In the genomic region with DNA sequence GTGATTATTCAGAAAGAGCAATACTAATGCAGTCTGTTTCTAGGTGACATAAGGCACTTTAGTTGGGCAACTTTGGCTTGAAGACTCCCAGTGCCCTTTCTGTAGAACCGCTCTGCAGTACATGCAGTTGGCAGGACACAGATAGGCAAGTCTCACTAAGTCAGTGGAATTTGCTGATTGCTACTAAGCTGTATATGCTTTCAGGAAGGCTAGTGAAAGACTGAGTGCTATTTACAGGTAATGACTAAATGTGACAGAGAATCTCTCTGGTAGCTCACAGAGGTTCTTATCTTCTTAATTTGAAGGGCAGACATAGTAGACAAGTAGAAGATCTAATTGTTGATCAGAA, we compare ENCODE assay signal across 18 cellular contexts.
DNase-seq lines count a peak whose midpoint lies in the region; ATAC-seq, FAIRE-seq and TF ChIP-seq lines count a peak whose summit lies in the region.
"Had no signal": no experiment of that assay in that cellular context is flagged by ENCODE, and none has a peak within 500 bp of the region (broad histone marks: within the 10 kb centered on the region; RNA-seq: fewer than 3 reads in every experiment).

No MANE protein-coding gene starts in this region.

- H2AFZ ChIP-seq in GM12878 (ENCODE audit: control insufficient read depth, low read depth, low read length) (no peak overlapping the region), osteoblast (ENCODE audit: low read length) (no peak overlapping the region)

- H3K27ac ChIP-seq in heart right ventricle (no peak overlapping the region), GM12878 (ENCODE audit: control insufficient read depth, insufficient read depth) (no peak overlapping the region), osteoblast (ENCODE audit: low read depth, low read length) (no peak overlapping the region), skeletal muscle tissue (ENCODE audit: low read depth, low read length) (peak overlapping the region; percentile 48)
- H3K27ac ChIP-seq: A549, C4-2B, HL-60 had no signal

- H3K79me2 ChIP-seq in GM12878 (ENCODE audit: control insufficient read depth, insufficient read depth, low read length) (no peaks in the 10 kb centered on the region), osteoblast (ENCODE audit: insufficient read depth, low read length) (no peaks in the 10 kb centered on the region)

- H3K4me2 ChIP-seq in GM12878 (ENCODE audit: control insufficient read depth, insufficient read depth) = no peak overlapping the region
- no peak overlapping the region for H3K4me2 ChIP-seq in osteoblast (ENCODE audit: insufficient read depth, low read length)
- H3K4me2 ChIP-seq: A549 had no signal

- H4K20me1 ChIP-seq in GM12878 (ENCODE audit: control insufficient read depth, insufficient read depth) (no peaks in the 10 kb centered on the region), osteoblast (ENCODE audit: insufficient read depth, low read length) (no peaks in the 10 kb centered on the region)

- in situ Hi-C loops in GM12878 (cut with MboI) = no loop called here

- H3K9me3 ChIP-seq in heart right ventricle = peaks cover 0 to 39% (median 20%) of the 10 kb centered on the region in 11 donors
- peaks cover 8% of the 10 kb centered on the region; the same call in 2 of the 3 replicates for H3K9me3 ChIP-seq in GM12878 (replicated peaks; ENCODE audit: control insufficient read depth, insufficient read depth, low read length)
- H3K9me3 ChIP-seq in osteoblast (ENCODE audit: low read depth, low read length) = no peaks in the 10 kb centered on the region
- peaks cover 0 to 10% (median 6%) of the 10 kb centered on the region in 3 donors for H3K9me3 ChIP-seq in skeletal muscle tissue (ENCODE audit: control insufficient read depth in 3 of 3, low read length in 3 of 3)
- H3K9me3 ChIP-seq: BE2C, HAP-1 had no signal

- no peak for TF ChIP-seq EP300 in GM12878 (IDR thresholded peaks at IDR 0.05; ENCODE audit: borderline replicate concordance in 1 of 2, control insufficient read depth in 1 of 2, low read depth in 2 of 2, low read length in 2 of 2)

- RAD21 ChIA-PET in GM12878 (lab: Charles Lee; ENCODE audit: unreplicated experiment) = no interaction called here

- TF ChIP-seq CTCF in heart right ventricle (IDR thresholded peaks at IDR 0.05) (no peak), GM12878 (IDR thresholded peaks at IDR 0.05 in 2 of 3, conservative IDR thresholded peaks at IDR 0.05 in 1 of 3; ENCODE audit: control insufficient read depth in 2 of 3, extremely low read depth in 1 of 3, insufficient read depth in 1 of 3, low read depth in 3 of 3, low read length in 3 of 3) (no peak), osteoblast (IDR thresholded peaks at IDR 0.05; ENCODE audit: extremely low read depth, low read depth, low read length) (no peak)

- H3K9ac ChIP-seq in GM12878 (ENCODE audit: control insufficient read depth, insufficient read depth, low read length) (no peak overlapping the region), skeletal muscle tissue (ENCODE audit: low read depth in 1 of 3, low read length in 3 of 3) (no peak overlapping the region)

- H3K4me3 ChIP-seq in heart right ventricle = no peak overlapping the region
- H3K4me3 ChIP-seq in GM12878 = no peak overlapping the region
- H3K4me3 ChIP-seq in osteoblast (ENCODE audit: insufficient read depth, low read length) = no peak overlapping the region
- no peak overlapping the region for H3K4me3 ChIP-seq in skeletal muscle tissue (ENCODE audit: low read length in 3 of 3)
- H3K4me3 ChIP-seq: A549, HAP-1 had no signal

- no peak for TF ChIP-seq RAD21 in GM12878 (IDR thresholded peaks at IDR 0.05; ENCODE audit: insufficient read depth, low read depth, low read length)

- H3K36me3 ChIP-seq in heart right ventricle = peaks cover 0 to 18% (median 0%) of the 10 kb centered on the region in 9 donors
- H3K36me3 ChIP-seq in GM12878 (ENCODE audit: control insufficient read depth in 2 of 2, insufficient read depth in 2 of 2, low read length in 1 of 2) = no peaks in the 10 kb centered on the region
- H3K36me3 ChIP-seq in osteoblast (ENCODE audit: insufficient read depth, low read length) = no peaks in the 10 kb centered on the region
- no peaks in the 10 kb centered on the region for H3K36me3 ChIP-seq in skeletal muscle tissue (ENCODE audit: control insufficient read depth in 3 of 3, insufficient read depth in 3 of 3, low read length in 3 of 3)
- H3K36me3 ChIP-seq: BE2C, HAP-1 had no signal

- CTCF ChIA-PET in GM12878 (lab: Yijun Ruan, JAX) = no interaction called here

- SMC1A ChIA-PET in GM12878 (lab: Charles Lee; ENCODE audit: uncharacterized antibody, unreplicated experiment) = interaction anchor here (1.0 to 1.6 kb wide), 2 partner anchors 55 to 253 kb away, joined by 3 read pairs; no protein-coding TSS in a partner anchor

- H3K4me1 ChIP-seq in heart right ventricle (peaks cover 0 to 14% (median 0%) of the 10 kb centered on the region in 9 donors), GM12878 (ENCODE audit: control insufficient read depth, insufficient read depth, low read length) (no peaks in the 10 kb centered on the region), osteoblast (ENCODE audit: insufficient read depth, low read length) (no peaks in the 10 kb centered on the region), skeletal muscle tissue (ENCODE audit: control insufficient read depth in 3 of 3, insufficient read depth in 3 of 3, low read length in 3 of 3) (peaks cover 13 to 24% (median 15%) of the 10 kb centered on the region in 3 donors)
- H3K4me1 ChIP-seq: A549, BE2C, HAP-1 had no signal

- peak; percentile 7 for FAIRE-seq in GM12878 (lab: Jason Lieb, UNC)
- FAIRE-seq: A549, GM12892, GM19239, H1 had no signal

- intact Hi-C loops in heart right ventricle (cut with DNase I) = no loop called here
- intact Hi-C loops in cardiac septum (cut with DNase I) = no loop called here
- intact Hi-C loops in GM12878 (cut with micrococcal nuclease; ENCODE audit: unreplicated experiment) = no loop called here

- no peaks in the 10 kb centered on the region for H3K27me3 ChIP-seq in heart right ventricle
- H3K27me3 ChIP-seq in GM12878 (replicated peaks in 1 of 2; ENCODE audit: control insufficient read depth in 2 of 2, insufficient read depth in 2 of 2, low read length in 1 of 2) = no peaks in the 10 kb centered on the region
- no peaks in the 10 kb centered on the region for H3K27me3 ChIP-seq in osteoblast (ENCODE audit: insufficient read depth, low read length)
- no peaks in the 10 kb centered on the region for H3K27me3 ChIP-seq in skeletal muscle tissue (ENCODE audit: control insufficient read depth in 3 of 3, insufficient read depth in 3 of 3, low read length in 3 of 3)
- H3K27me3 ChIP-seq: BE2C had no signal

- WGBS in heart right ventricle, 2 donors = 63 to 74% methylated on average over 1 of the region's 1 CpG
- WGBS in GM12878 (ENCODE audit: insufficient coverage, insufficient replicate concordance, low lambda C conversion rate, missing lambda C conversion rate) = 88% methylated on average over 1 of the region's 1 CpG

- no TSS peak for BruUV-seq in GM12878 (replicated peaks; lab: Mats Ljungman, UMichigan)

- DNase-seq in heart right ventricle = no peak
- DNase-seq in cardiac septum (ENCODE audit: low spot score) = no peak
- no peak for DNase-seq in GM12878 (ENCODE audit: low read depth, low spot score)
- peak; percentile 5 for DNase-seq in osteoblast (ENCODE audit: insufficient read length, low spot score, missing footprints)
- no peak for DNase-seq in globus pallidus (ENCODE audit: low spot score)
- DNase-seq: BE2C; CD4-positive, alpha-beta memory T cell; DMS79 had no signal

- no peak for TF ChIP-seq POLR2A in GM12878 (IDR thresholded peaks at IDR 0.05; ENCODE audit: low read depth, low read length)

- peak in 6 of 8 donors; percentile 27 to 92 (median 80) for ATAC-seq in heart right ventricle
- ATAC-seq in GM12878 = peak; percentile 38
- no peak for ATAC-seq in HG03469 (IDR thresholded peaks at IDR 0.05; ENCODE audit: unreplicated experiment)
- ATAC-seq in GM21528 (IDR thresholded peaks at IDR 0.05; ENCODE audit: low FRiP score, unreplicated experiment) = no peak
- ATAC-seq: A549 had no signal

- POLR2A ChIA-PET in GM12878 (lab: Charles Lee) = no interaction called here

TF ChIP-seq in GM12878, 131 proteins besides CTCF, POLR2A, EP300 and RAD21 (continues in another document):
- TF ChIP-seq CREB1 (IDR thresholded peaks at IDR 0.05; ENCODE audit: low read depth) = no peak
- TF ChIP-seq MYC (IDR thresholded peaks at IDR 0.05; ENCODE audit: insufficient read depth, insufficient read length, insufficient replicate concordance, low read length, severe bottlenecking) = no peak
- no peak for TF ChIP-seq NRF1 (conservative IDR thresholded peaks at IDR 0.05; ENCODE audit: low read depth, low read length)
- TF ChIP-seq RAD51 (IDR thresholded peaks at IDR 0.05) = no peak
- TF ChIP-seq, protein P1, sequence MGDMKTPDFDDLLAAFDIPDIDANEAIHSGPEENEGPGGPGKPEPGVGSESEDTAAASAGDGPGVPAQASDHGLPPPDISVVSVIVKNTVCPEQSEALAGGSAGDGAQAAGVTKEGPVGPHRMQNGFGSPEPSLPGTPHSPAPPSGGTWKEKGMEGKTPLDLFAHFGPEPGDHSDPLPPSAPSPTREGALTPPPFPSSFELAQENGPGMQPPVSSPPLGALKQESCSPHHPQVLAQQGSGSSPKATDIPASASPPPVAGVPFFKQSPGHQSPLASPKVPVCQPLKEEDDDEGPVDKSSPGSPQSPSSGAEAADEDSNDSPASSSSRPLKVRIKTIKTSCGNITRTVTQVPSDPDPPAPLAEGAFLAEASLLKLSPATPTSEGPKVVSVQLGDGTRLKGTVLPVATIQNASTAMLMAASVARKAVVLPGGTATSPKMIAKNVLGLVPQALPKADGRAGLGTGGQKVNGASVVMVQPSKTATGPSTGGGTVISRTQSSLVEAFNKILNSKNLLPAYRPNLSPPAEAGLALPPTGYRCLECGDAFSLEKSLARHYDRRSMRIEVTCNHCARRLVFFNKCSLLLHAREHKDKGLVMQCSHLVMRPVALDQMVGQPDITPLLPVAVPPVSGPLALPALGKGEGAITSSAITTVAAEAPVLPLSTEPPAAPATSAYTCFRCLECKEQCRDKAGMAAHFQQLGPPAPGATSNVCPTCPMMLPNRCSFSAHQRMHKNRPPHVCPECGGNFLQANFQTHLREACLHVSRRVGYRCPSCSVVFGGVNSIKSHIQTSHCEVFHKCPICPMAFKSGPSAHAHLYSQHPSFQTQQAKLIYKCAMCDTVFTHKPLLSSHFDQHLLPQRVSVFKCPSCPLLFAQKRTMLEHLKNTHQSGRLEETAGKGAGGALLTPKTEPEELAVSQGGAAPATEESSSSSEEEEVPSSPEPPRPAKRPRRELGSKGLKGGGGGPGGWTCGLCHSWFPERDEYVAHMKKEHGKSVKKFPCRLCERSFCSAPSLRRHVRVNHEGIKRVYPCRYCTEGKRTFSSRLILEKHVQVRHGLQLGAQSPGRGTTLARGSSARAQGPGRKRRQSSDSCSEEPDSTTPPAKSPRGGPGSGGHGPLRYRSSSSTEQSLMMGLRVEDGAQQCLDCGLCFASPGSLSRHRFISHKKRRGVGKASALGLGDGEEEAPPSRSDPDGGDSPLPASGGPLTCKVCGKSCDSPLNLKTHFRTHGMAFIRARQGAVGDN (IDR thresholded peaks at IDR 0.05) = no peak

Comparison
In these comparisons a context has a peak if more than half of its experiments do, and no peak if none do; other contexts are left out.
1. ATAC-seq: peak in heart right ventricle (6 of 8) and GM12878 (single experiment); none in HG03469 (single experiment) and GM21528 (single experiment).